11 cellular contexts compared by ENCODE assay signal in the genomic region with DNA sequence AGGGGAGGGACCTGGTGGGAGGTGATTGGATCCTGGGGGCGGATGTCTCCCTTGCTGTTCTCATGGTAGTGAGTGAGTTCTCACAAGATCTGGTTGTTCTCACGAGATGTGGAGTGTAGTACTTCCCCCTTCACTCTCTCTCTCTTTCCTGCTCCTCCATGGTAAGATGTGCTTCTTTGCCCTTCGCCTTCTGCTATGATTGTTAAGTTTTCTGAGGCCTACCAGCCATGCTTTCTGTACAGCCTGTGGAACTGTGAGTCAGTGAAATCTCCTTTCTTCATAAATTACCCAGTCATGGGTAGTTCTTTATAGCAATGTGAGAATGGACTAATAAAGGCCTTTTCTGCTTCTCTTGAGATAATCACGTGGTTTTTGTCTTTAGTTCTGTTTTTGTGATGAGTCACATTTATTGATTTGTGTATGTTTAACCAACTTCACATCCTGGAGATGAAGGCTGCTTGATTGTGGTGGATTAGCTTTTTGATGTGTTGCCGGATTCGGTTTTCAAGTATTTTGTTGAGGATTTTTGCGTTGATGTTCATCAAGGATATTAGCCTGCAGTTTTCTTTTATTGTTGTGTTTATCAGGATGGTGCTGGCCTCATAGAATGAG. TPM values are rescaled to one million over a fixed set of nuclear protein-coding genes. Genes with fewer than 3 reads are reported as not detected.
DNase-seq lines count a peak whose midpoint lies in the region; ATAC-seq lines count a peak whose summit lies in the region.
"Had no signal": no experiment of that assay in that cellular context is flagged by ENCODE, and none has a peak within 500 bp of the region (broad histone marks: within the 10 kb centered on the region; RNA-seq: fewer than 3 reads in every experiment).

No MANE protein-coding gene starts in this region.

- no peak overlapping the region for H3K4me3 ChIP-seq in CD8-positive, alpha-beta memory T cell (ENCODE audit: low read length)
- H3K4me3 ChIP-seq: transverse colon had no signal

- H3K36me3 Mint-ChIP-seq in CD8-positive, alpha-beta memory T cell = peaks cover 3 to 14% (median 4%) of the 10 kb centered on the region in 3 donors
- H3K36me3 Mint-ChIP-seq in dendritic cell treated with granulocyte-macrophage colony-stimulating factor and Interleukin-4, amounts not matched to agents 40 ng/mL and 50 ng/mL, for 4 days (ENCODE audit: low read depth) = peaks cover 12% of the 10 kb centered on the region

- no peaks in the 10 kb centered on the region for H3K27me3 ChIP-seq in CD8-positive, alpha-beta memory T cell (ENCODE audit: insufficient read depth, low read length, poor library complexity, severe bottlenecking)
- H3K27me3 ChIP-seq: transverse colon had no signal

- no peaks in the 10 kb centered on the region for H3K27me3 Mint-ChIP-seq in CD8-positive, alpha-beta memory T cell
- no peaks in the 10 kb centered on the region for H3K27me3 Mint-ChIP-seq in dendritic cell treated with granulocyte-macrophage colony-stimulating factor and Interleukin-4, amounts not matched to agents 40 ng/mL and 50 ng/mL, for 4 days

- no peaks in the 10 kb centered on the region for H3K36me3 ChIP-seq in CD8-positive, alpha-beta memory T cell (ENCODE audit: insufficient read depth, low read length)
- H3K36me3 ChIP-seq: transverse colon had no signal

- H3K27ac ChIP-seq in CD8-positive, alpha-beta memory T cell (ENCODE audit: low read depth, low read length) = peak overlapping the region; percentile 60
- H3K27ac ChIP-seq: transverse colon had no signal

- H3K4me3 Mint-ChIP-seq in CD8-positive, alpha-beta memory T cell = peak overlapping the region in 6 of 7 donors; percentile 24 to 73 (median 62)
- H3K4me3 Mint-ChIP-seq in dendritic cell treated with granulocyte-macrophage colony-stimulating factor and Interleukin-4, amounts not matched to agents 40 ng/mL and 50 ng/mL, for 4 days = no peak overlapping the region

- peaks cover 34% of the 10 kb centered on the region for H3K4me1 ChIP-seq in CD8-positive, alpha-beta memory T cell (ENCODE audit: insufficient read depth, low read length)

- POLR2A ChIA-PET in CD8-positive, alpha-beta memory T cell (lab: Charles Lee) = interaction anchor here (1.4 to 1.5 kb wide), 2 partner anchors 13 to 44 kb away, joined by 3 to 5 read pairs; no protein-coding TSS in a partner anchor

- no peaks in the 10 kb centered on the region for H3K9me3 ChIP-seq in CD8-positive, alpha-beta memory T cell (ENCODE audit: low read length)

- peaks cover 57 to 81% (median 75%) of the 10 kb centered on the region in 3 donors for H3K4me1 Mint-ChIP-seq in CD8-positive, alpha-beta memory T cell
- peaks cover 27% of the 10 kb centered on the region for H3K4me1 Mint-ChIP-seq in dendritic cell treated with granulocyte-macrophage colony-stimulating factor and Interleukin-4, amounts not matched to agents 40 ng/mL and 50 ng/mL, for 4 days (ENCODE audit: low read depth)

- ATAC-seq in GM21515 (IDR thresholded peaks at IDR 0.05; ENCODE audit: unreplicated experiment) (peak; percentile 61), HG02759 (IDR thresholded peaks at IDR 0.05; ENCODE audit: unreplicated experiment) (no peak)

- peak overlapping the region; percentile 52 to 95 (median 74) for H3K27ac Mint-ChIP-seq in CD8-positive, alpha-beta memory T cell
- H3K27ac Mint-ChIP-seq in dendritic cell treated with granulocyte-macrophage colony-stimulating factor and Interleukin-4, amounts not matched to agents 40 ng/mL and 50 ng/mL, for 4 days = peak overlapping the region; percentile 16

- intact Hi-C loops in dendritic cell treated with granulocyte-macrophage colony-stimulating factor and Interleukin-4, amounts not matched to agents 40 ng/mL and 50 ng/mL, for 4 days (cut with micrococcal nuclease) = no loop called here

- DNase-seq in CD8-positive, alpha-beta memory T cell = peak in 1 of 5 donors; percentile 35
- DNase-seq in OCI-M1 (lab: John Stamatoyannopoulos, UW) (peak; percentile 87), KG1 (lab: John Stamatoyannopoulos, UW) (no peak), EL (no peak), NCI-H446 treated with DMSO at 0.1 percent for 48 hours (lab: John Stamatoyannopoulos, UW) (no peak)
- DNase-seq: head of caudate nucleus; stimulated activated CD4-positive, alpha-beta T cell treated with anti-CD3 and anti-CD28 coated beads, Interleukin-2, amount 100 ng/mL, for 24 hours; transverse colon had no signal

- no peaks in the 10 kb centered on the region for H3K9me3 Mint-ChIP-seq in CD8-positive, alpha-beta memory T cell
- peaks cover 24% of the 10 kb centered on the region for H3K9me3 Mint-ChIP-seq in dendritic cell treated with granulocyte-macrophage colony-stimulating factor and Interleukin-4, amounts not matched to agents 40 ng/mL and 50 ng/mL, for 4 days

- CTCF ChIA-PET in CD8-positive, alpha-beta memory T cell (lab: Charles Lee) = interaction anchor here (1.0 to 1.4 kb wide), 3 partner anchors 13 to 44 kb away, joined by 3 to 4 read pairs (median 4); no protein-coding TSS in a partner anchor

RNA-seq across cellular contexts. Expression of gene RABGAP1L, which starts 45.5 kb away (rescaled TPM):
- total RNA-seq in CD8-positive, alpha-beta memory T cell = 10 to 100 TPM; 41.7 to 42.7 TPM
- 78.5 TPM for polyA plus RNA-seq in CD8-positive, alpha-beta memory T cell
